In the genomic region with DNA sequence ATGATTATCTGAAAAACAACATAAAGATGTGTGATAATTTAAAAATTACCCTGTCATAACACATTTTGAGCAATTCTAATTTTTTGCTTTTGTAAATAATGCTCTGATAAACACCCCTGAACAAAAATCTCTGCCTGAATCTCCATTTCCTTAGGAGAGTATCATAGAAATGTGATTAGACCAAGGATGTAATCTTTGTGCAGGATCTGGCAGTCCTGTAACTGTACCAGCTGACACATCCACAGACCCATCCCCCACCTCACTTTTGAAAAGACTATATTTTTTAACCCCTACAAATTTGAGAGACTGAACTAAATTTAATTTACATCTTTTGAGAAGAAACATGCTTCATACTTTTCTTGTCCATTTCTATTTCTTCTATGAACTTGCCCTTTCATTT, we compare ENCODE assay signal across 25 cellular contexts.
DNase-seq lines count a peak whose midpoint lies in the region; ATAC-seq and TF ChIP-seq lines count a peak whose summit lies in the region.
"Had no signal": no experiment of that assay in that cellular context is flagged by ENCODE, and none has a peak within 500 bp of the region (broad histone marks: within the 10 kb centered on the region; RNA-seq: fewer than 3 reads in every experiment).

No MANE protein-coding gene starts in this region.

- POLR2A ChIA-PET in SK-N-SH (lab: Yijun Ruan, JAX) = no interaction called here

- H3K4me1 ChIP-seq in SK-N-SH (ENCODE audit: control insufficient read depth in 1 of 2, insufficient read depth in 2 of 2, low read depth in 1 of 2, low read length in 1 of 2) = peaks cover 23 to 34% of the 10 kb centered on the region in 2 experiments

- no peaks in the 10 kb centered on the region for H3K9me2 ChIP-seq in SK-N-SH

- H3K27ac ChIP-seq in SK-N-SH (ENCODE audit: low read depth in 2 of 2, low read length in 1 of 2) (no peak overlapping the region), KOPT-K1 (ENCODE audit: low read depth, low read length, poor library complexity, severe bottlenecking) (peak overlapping the region; percentile 42)
- H3K27ac ChIP-seq: 22Rv1, A549, BLaER1 had no signal

- peaks cover 18% of the 10 kb centered on the region for H4K20me1 ChIP-seq in SK-N-SH (ENCODE audit: insufficient read depth)
- H4K20me1 ChIP-seq: BLaER1 had no signal

- no peak overlapping the region for H3K4me2 ChIP-seq in SK-N-SH
- H3K4me2 ChIP-seq: A549, BLaER1 had no signal

- H3K4me3 Mint-ChIP-seq in T-helper 17 cell (no peak overlapping the region), progenitor cell of endocrine pancreas (ENCODE audit: low read depth) (no peak overlapping the region)
- H3K4me3 Mint-ChIP-seq: CD14-positive monocyte; CD4-positive, alpha-beta memory T cell; CD8-positive, alpha-beta memory T cell had no signal

- H3K4me1 Mint-ChIP-seq in T-helper 17 cell (peaks cover 29% of the 10 kb centered on the region), progenitor cell of endocrine pancreas (ENCODE audit: low read depth) (peaks cover 3% of the 10 kb centered on the region)

- no peak overlapping the region for H3K4me3 ChIP-seq in SK-N-SH (ENCODE audit: low read depth in 2 of 2, low read length in 1 of 2)
- H3K4me3 ChIP-seq: A549, BLaER1 had no signal

- TF ChIP-seq CTCF in SK-N-SH (IDR thresholded peaks at IDR 0.05) (no peak), progenitor cell of endocrine pancreas (IDR thresholded peaks at IDR 0.05; ENCODE audit: unreplicated experiment) (no peak)

- peaks cover 76% of the 10 kb centered on the region for H3K79me2 ChIP-seq in SK-N-SH (ENCODE audit: insufficient read depth)

- H3K27me3 Mint-ChIP-seq in T-helper 17 cell = no peaks in the 10 kb centered on the region
- no peaks in the 10 kb centered on the region for H3K27me3 Mint-ChIP-seq in progenitor cell of endocrine pancreas
- H3K27me3 Mint-ChIP-seq: CD4-positive, alpha-beta memory T cell; CD4-positive, CD25-positive, alpha-beta regulatory T cell; CD8-positive, alpha-beta memory T cell had no signal

- H2AFZ ChIP-seq in SK-N-SH (ENCODE audit: low read depth) = no peak overlapping the region

- H3K36me3 ChIP-seq in SK-N-SH (replicated peaks in 1 of 2; ENCODE audit: control insufficient read depth in 1 of 2, insufficient read depth in 2 of 2, low read length in 1 of 2) (peaks cover 0 to 4% of the 10 kb centered on the region in 2 experiments), KOPT-K1 (ENCODE audit: insufficient read depth, low read length) (no peaks in the 10 kb centered on the region)
- H3K36me3 ChIP-seq: BE2C, BLaER1 had no signal

- H3K9ac ChIP-seq in SK-N-SH = no peak overlapping the region
- H3K9ac ChIP-seq: BLaER1 had no signal

- CTCF ChIA-PET in SK-N-SH (lab: Yijun Ruan, JAX) = interaction anchor here (0.7 to 1.4 kb wide), 2 partner anchors 15 to 33 kb away, joined by 3 to 5 read pairs; no protein-coding TSS in a partner anchor

- H3K9me3 ChIP-seq in SK-N-SH = no peaks in the 10 kb centered on the region
- no peaks in the 10 kb centered on the region for H3K9me3 ChIP-seq in KOPT-K1 (ENCODE audit: insufficient read depth, low read length, poor library complexity, severe bottlenecking)
- no peaks in the 10 kb centered on the region for H3K9me3 ChIP-seq in T-helper 17 cell (ENCODE audit: control insufficient read depth, low read length, poor library complexity, severe bottlenecking)
- H3K9me3 ChIP-seq: A549, BE2C had no signal

- peak in 1 of 2 experiments; percentile 29; a peak in 1 of 4 replicates for TF ChIP-seq EP300 in SK-N-SH (IDR thresholded peaks at IDR 0.05; ENCODE audit: borderline replicate concordance in 1 of 2, low read depth in 1 of 2, low read length in 1 of 2)

- TF ChIP-seq RAD21 in SK-N-SH (IDR thresholded peaks at IDR 0.05; ENCODE audit: low read length) = no peak

- DNase-seq in SK-N-SH = peak; percentile 21
- DNase-seq in T-helper 17 cell = no peak
- no peak for DNase-seq in progenitor cell of endocrine pancreas (ENCODE audit: low spot score, unreplicated experiment)
- DNase-seq in AG08396 (ENCODE audit: low spot score) = no peak
- DNase-seq in NCI-H226 = no peak
- DNase-seq: BE2C; C1 segment of cervical spinal cord; CD4-positive, alpha-beta memory T cell; CD4-positive, CD25-positive, alpha-beta regulatory T cell; CD8-positive, alpha-beta memory T cell; COR-L47; DMS 273 treated with DMSO at 0.1 percent for 48 hours; DMS153; DMS53; DMS79; DND-41; EL; GF-D8 had no signal

- H3F3A ChIP-seq in SK-N-SH (replicated peaks; ENCODE audit: insufficient read depth) = peaks cover 23% of the 10 kb centered on the region

- H3K36me3 Mint-ChIP-seq in T-helper 17 cell (ENCODE audit: low read depth) (peaks cover 3% of the 10 kb centered on the region), progenitor cell of endocrine pancreas (ENCODE audit: insufficient read depth) (peaks cover 5% of the 10 kb centered on the region)

- ATAC-seq in SK-N-SH treated with all-trans-retinoic acid at 6 μM for 48 hours = no peak
- no peak for ATAC-seq in T-helper 17 cell
- ATAC-seq in HG03354 (IDR thresholded peaks at IDR 0.05; ENCODE audit: poor library complexity, severe bottlenecking, unreplicated experiment) = no peak
- ATAC-seq: A549 had no signal

- no peaks in the 10 kb centered on the region for H3K27me3 ChIP-seq in SK-N-SH (ENCODE audit: insufficient read depth)
- H3K27me3 ChIP-seq: BE2C, BLaER1 had no signal

- H3K27ac Mint-ChIP-seq in T-helper 17 cell = peak overlapping the region; percentile 39
- peak overlapping the region; percentile 50 for H3K27ac Mint-ChIP-seq in progenitor cell of endocrine pancreas
- H3K27ac Mint-ChIP-seq: CD4-positive, alpha-beta memory T cell; CD4-positive, CD25-positive, alpha-beta regulatory T cell; CD8-positive, alpha-beta memory T cell had no signal

- H3K9me3 Mint-ChIP-seq in progenitor cell of endocrine pancreas (ENCODE audit: low read depth) = no peaks in the 10 kb centered on the region
- H3K9me3 Mint-ChIP-seq: CD4-positive, alpha-beta memory T cell; CD4-positive, CD25-positive, alpha-beta regulatory T cell; CD8-positive, alpha-beta memory T cell had no signal

TF ChIP-seq in SK-N-SH, 30 proteins besides CTCF, POLR2A, EP300 and RAD21:
- TF ChIP-seq RCOR1 (IDR thresholded peaks at IDR 0.05; ENCODE audit: low read length) (0 out of 2 replicates have a peak, but pooled peaks have one; percentile 38), GATA2 (CRISPR knock-in tag; IDR thresholded peaks at IDR 0.05) (peak; percentile 65; the same call in 1 of the 2 replicates), CHD2 (IDR thresholded peaks at IDR 0.05; ENCODE audit: low read length, partially characterized antibody) (peak; percentile 25)
- TF ChIP-seq, protein P1, sequence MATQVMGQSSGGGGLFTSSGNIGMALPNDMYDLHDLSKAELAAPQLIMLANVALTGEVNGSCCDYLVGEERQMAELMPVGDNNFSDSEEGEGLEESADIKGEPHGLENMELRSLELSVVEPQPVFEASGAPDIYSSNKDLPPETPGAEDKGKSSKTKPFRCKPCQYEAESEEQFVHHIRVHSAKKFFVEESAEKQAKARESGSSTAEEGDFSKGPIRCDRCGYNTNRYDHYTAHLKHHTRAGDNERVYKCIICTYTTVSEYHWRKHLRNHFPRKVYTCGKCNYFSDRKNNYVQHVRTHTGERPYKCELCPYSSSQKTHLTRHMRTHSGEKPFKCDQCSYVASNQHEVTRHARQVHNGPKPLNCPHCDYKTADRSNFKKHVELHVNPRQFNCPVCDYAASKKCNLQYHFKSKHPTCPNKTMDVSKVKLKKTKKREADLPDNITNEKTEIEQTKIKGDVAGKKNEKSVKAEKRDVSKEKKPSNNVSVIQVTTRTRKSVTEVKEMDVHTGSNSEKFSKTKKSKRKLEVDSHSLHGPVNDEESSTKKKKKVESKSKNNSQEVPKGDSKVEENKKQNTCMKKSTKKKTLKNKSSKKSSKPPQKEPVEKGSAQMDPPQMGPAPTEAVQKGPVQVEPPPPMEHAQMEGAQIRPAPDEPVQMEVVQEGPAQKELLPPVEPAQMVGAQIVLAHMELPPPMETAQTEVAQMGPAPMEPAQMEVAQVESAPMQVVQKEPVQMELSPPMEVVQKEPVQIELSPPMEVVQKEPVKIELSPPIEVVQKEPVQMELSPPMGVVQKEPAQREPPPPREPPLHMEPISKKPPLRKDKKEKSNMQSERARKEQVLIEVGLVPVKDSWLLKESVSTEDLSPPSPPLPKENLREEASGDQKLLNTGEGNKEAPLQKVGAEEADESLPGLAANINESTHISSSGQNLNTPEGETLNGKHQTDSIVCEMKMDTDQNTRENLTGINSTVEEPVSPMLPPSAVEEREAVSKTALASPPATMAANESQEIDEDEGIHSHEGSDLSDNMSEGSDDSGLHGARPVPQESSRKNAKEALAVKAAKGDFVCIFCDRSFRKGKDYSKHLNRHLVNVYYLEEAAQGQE (IDR thresholded peaks at IDR 0.05; ENCODE audit: low read depth, low read length) = no peak

TF ChIP-seq in SK-N-SH treated with all-trans-retinoic acid at 6 μM for 48 hours, 23 proteins besides CTCF, POLR2A, EP300 and RAD21 (continues in another document):
- TF ChIP-seq ESRRG (CRISPR knock-in tag; IDR thresholded peaks at IDR 0.05) (no peak), ZNF8 (CRISPR knock-in tag; IDR thresholded peaks at IDR 0.05) (no peak), PPARA (CRISPR knock-in tag; IDR thresholded peaks at IDR 0.05; ENCODE audit: borderline replicate concordance) (no peak), GLIS3 (CRISPR knock-in tag; IDR thresholded peaks at IDR 0.05) (no peak), ZFP30 (CRISPR knock-in tag; IDR thresholded peaks at IDR 0.05) (no peak), ZFP3 (CRISPR knock-in tag; IDR thresholded peaks at IDR 0.05) (no peak), ZNF565 (CRISPR knock-in tag; conservative IDR thresholded peaks at IDR 0.05; ENCODE audit: low read depth) (no peak), PATZ1 (CRISPR knock-in tag; IDR thresholded peaks at IDR 0.05; ENCODE audit: borderline replicate concordance) (no peak)
